28 cellular contexts compared by ENCODE assay signal in the genomic region with DNA sequence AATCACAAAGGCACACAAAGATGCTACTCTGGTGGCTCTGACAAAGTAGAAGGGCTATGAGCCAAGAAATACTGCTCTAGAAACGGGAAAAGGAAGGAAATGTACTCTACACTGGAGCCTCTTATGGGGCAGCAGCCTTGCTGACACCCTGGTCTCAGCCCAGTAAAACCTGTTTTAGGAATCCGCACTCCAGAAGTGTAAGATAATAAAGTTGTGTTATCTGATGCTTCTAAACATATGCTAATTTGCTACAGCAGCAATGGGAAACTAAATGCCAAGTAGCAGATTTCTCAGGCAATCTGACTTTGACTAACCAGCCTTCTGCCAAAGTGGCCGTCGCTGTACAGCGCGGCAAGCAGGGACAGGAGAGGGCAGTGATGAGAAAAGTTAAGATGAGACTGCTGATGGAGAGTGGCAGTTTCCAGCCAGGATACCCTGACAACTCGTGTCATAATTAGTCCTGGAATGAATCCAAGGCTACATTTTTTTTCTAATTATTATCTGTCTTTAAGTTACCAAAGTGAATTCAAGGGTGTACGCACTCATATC.
DNase-seq lines count a peak whose midpoint lies in the region; TF ChIP-seq lines count a peak whose summit lies in the region.
"Had no signal": no experiment of that assay in that cellular context is flagged by ENCODE, and none has a peak within 500 bp of the region (broad histone marks: within the 10 kb centered on the region; RNA-seq: fewer than 3 reads in every experiment).

No MANE protein-coding gene starts in this region.

- peak; percentile 33 for DNase-seq in NCI-H748 (lab: John Stamatoyannopoulos, UW; ENCODE audit: unreplicated experiment)
- no peak for DNase-seq in NCI-H748 treated with DMSO at 0.1 percent for 48 hours (lab: John Stamatoyannopoulos, UW)
- DNase-seq in LNCaP clone FGC (ENCODE audit: low read depth), result peak; percentile 78
- peak; percentile 39 for DNase-seq in WERI-Rb-1
- DNase-seq in medulla oblongata (ENCODE audit: extremely low spot score), result peak; percentile 26
- DNase-seq in NCI-H2227 treated with DMSO at 0.1 percent for 48 hours (lab: John Stamatoyannopoulos, UW), result no peak
- no peak for DNase-seq in activated CD8-positive, alpha-beta memory T cell treated with anti-CD3 and anti-CD28 coated beads, Interleukin-2, amount 50 U/mL, for 4 hours
- DNase-seq in NCI-H187 (lab: John Stamatoyannopoulos, UW), result no peak
- DNase-seq: activated CD4-positive, alpha-beta T cell treated with anti-CD3 and anti-CD28 coated beads for 48 hours; activated naive CD4-positive, alpha-beta T cell treated with Interleukin-2 at 50 U/mL for 16 hours; activated T-cell treated with anti-CD3 and anti-CD28 coated beads, Interleukin-2, amount 50 U/mL, for 72 hours; effector CD4-positive, alpha-beta T cell; EL; foreskin melanocyte; hypothalamus; IMR-90; left ventricle myocardium superior; MG63; NCI-H1436; nephron progenitor cell; NK-92 treated with Interleukin-12 subunit alpha and Interleukin-12 subunit beta, amount 100 ng/mL, for 24 hours; PC-9; SHP77 treated with DMSO at 0.1 percent for 48 hours; stimulated activated CD4-positive, alpha-beta T cell treated with anti-CD3 and anti-CD28 coated beads, Interleukin-15, amount 100 ng/mL, for 24 hours; T-helper 1 cell had no signal

- H3K27me3 ChIP-seq in WERI-Rb-1 (ENCODE audit: insufficient read depth, low read depth, severe bottlenecking), result no peaks in the 10 kb centered on the region
- H3K27me3 ChIP-seq: BLaER1, MG63, vagina had no signal

- 0 out of 2 replicates have a peak, but pooled peaks have one; percentile 17 for TF ChIP-seq CTCF in LNCaP clone FGC (IDR thresholded peaks at IDR 0.05; ENCODE audit: control insufficient read depth, extremely low read depth, insufficient read depth)
- peak; percentile 54 for TF ChIP-seq CTCF in WERI-Rb-1 (IDR thresholded peaks at IDR 0.05; ENCODE audit: low read depth, low read length)

- H3K9me3 ChIP-seq in WERI-Rb-1 (ENCODE audit: severe bottlenecking), result no peaks in the 10 kb centered on the region
- H3K9me3 ChIP-seq: BLaER1, MG63, vagina had no signal

- H3K36me3 ChIP-seq in WERI-Rb-1, result no peaks in the 10 kb centered on the region
- H3K36me3 ChIP-seq: BLaER1, MG63, vagina had no signal

- no peak overlapping the region for H3K27ac ChIP-seq in WERI-Rb-1
- H3K27ac ChIP-seq: BLaER1, parathyroid adenoma, PC-9, vagina had no signal

- H3K4me3 ChIP-seq in LNCaP clone FGC (ENCODE audit: low read depth, low read length), result no peak overlapping the region
- H3K4me3 ChIP-seq in WERI-Rb-1 (ENCODE audit: low read depth, low read length), result no peak overlapping the region
- H3K4me3 ChIP-seq: BLaER1, MG63, PC-9, vagina had no signal

Comparison
In these comparisons a context has a peak if more than half of its experiments do, and no peak if none do; other contexts are left out.
1. DNase-seq: peak in NCI-H748 (single experiment), LNCaP clone FGC (single experiment), WERI-Rb-1 (single experiment) and medulla oblongata (single experiment); none in NCI-H748 treated with DMSO at 0.1 percent for 48 hours (single experiment), NCI-H2227 treated with DMSO at 0.1 percent for 48 hours (single experiment), activated CD8-positive, alpha-beta memory T cell treated with anti-CD3 and anti-CD28 coated beads, Interleukin-2, amount 50 U/mL, for 4 hours (single experiment) and NCI-H187 (0 of 2).